ENCODE assay signal across 10 cellular contexts in the genomic region with DNA sequence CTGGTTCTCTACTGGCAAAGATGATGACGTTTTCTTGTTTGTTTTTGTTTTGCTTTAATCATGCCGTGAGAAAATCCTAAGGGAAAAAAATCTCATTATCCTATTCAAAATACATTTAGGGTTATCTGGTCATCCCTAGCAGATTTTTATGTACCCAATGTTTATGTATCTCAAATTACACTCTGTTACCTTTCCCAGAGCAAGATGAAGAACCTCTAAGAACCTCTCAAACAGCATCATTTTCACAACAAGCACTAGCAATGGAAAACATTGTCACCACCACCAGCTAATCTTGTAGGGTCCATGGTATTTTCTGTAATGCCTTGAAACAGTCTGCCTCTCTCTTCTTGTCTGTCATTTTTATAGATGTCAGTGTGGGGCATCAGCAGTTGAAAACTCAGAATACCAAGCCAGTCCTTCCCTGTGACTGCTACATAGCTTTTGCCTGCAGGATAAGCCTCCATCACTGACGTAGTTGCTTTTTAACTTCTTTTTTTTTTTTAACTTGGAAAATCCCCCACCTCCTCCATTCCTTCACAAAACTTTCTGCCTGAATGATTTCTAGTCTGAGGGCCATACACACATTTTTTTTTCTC. TPM values are rescaled to one million over a fixed set of nuclear protein-coding genes. Genes with fewer than 3 reads are reported as not detected.
DNase-seq lines count a peak whose midpoint lies in the region; ATAC-seq and TF ChIP-seq lines count a peak whose summit lies in the region.
"Had no signal": no experiment of that assay in that cellular context is flagged by ENCODE, and none has a peak within 500 bp of the region (broad histone marks: within the 10 kb centered on the region; RNA-seq: fewer than 3 reads in every experiment).

No MANE protein-coding gene starts in this region.

- TF ChIP-seq CTCF in smooth muscle cell (IDR thresholded peaks at IDR 0.05; ENCODE audit: borderline replicate concordance, insufficient read depth, poor library complexity, severe bottlenecking) (no peak), lower lobe of right lung (IDR thresholded peaks at IDR 0.05) (no peak)

- WGBS in smooth muscle cell (ENCODE audit: low lambda C conversion rate): 21% methylated on average over 3 of the region's 3 CpGs

- H3K79me2 ChIP-seq in smooth muscle cell (ENCODE audit: low read depth): peaks cover 3% of the 10 kb centered on the region

- H3K36me3 ChIP-seq in smooth muscle cell (ENCODE audit: low read depth) (no peaks in the 10 kb centered on the region), lower lobe of right lung (no peaks in the 10 kb centered on the region)

- H3K4me3 ChIP-seq in smooth muscle cell (peak overlapping the region; percentile 80), lower lobe of right lung (no peak overlapping the region)

- H3K27ac ChIP-seq in smooth muscle cell (ENCODE audit: low read depth): peak overlapping the region; percentile 100
- H3K27ac ChIP-seq in lower lobe of right lung: no peak overlapping the region

- H2AFZ ChIP-seq in smooth muscle cell (ENCODE audit: low read depth): no peak overlapping the region

- peaks cover 18% of the 10 kb centered on the region for H4K20me1 ChIP-seq in smooth muscle cell (ENCODE audit: low read depth)

- H3K4me2 ChIP-seq in smooth muscle cell: peak overlapping the region; percentile 97

- H3K9me3 ChIP-seq in smooth muscle cell (replicated peaks; ENCODE audit: low read depth) (no peaks in the 10 kb centered on the region), lower lobe of right lung (no peaks in the 10 kb centered on the region)

- peaks cover 12% of the 10 kb centered on the region for H3F3A ChIP-seq in smooth muscle cell (ENCODE audit: low read depth)

- peak in 2 of 3 experiments; percentile 46 to 58 for DNase-seq in NCI-H1417 (lab: John Stamatoyannopoulos, UW)
- no peak for DNase-seq in NCI-H1417 treated with DMSO at 0.1 percent for 48 hours (lab: John Stamatoyannopoulos, UW)
- peak; percentile 10 for DNase-seq in SHP77 treated with DMSO at 0.1 percent for 48 hours (lab: John Stamatoyannopoulos, UW)
- DNase-seq in globus pallidus (ENCODE audit: low spot score): peak; percentile 31
- no peak for DNase-seq in smooth muscle cell (lab: John Stamatoyannopoulos, UW; ENCODE audit: unreplicated experiment)
- DNase-seq in NCI-H2196 treated with DMSO at 0.1 percent for 48 hours (lab: John Stamatoyannopoulos, UW; ENCODE audit: unreplicated experiment): no peak
- no peak for DNase-seq in lower lobe of right lung
- DNase-seq in activated T-cell treated with anti-CD3 and anti-CD28 coated beads, Interleukin-2, amount 50 U/mL, for 1 hour: no peak
- DNase-seq: NCI-H345; stimulated activated CD4-positive, alpha-beta T cell treated with anti-CD3 and anti-CD28 coated beads, Interleukin-4, amount 100 ng/mL, for 4 hours had no signal

- intact Hi-C loops in lower lobe of right lung (cut with DNase I): no loop called here

- peak overlapping the region; percentile 98 for H3K9ac ChIP-seq in smooth muscle cell (ENCODE audit: low read depth)

- H3K4me1 ChIP-seq in smooth muscle cell (ENCODE audit: low read depth) (peaks cover 14% of the 10 kb centered on the region), lower lobe of right lung (peaks cover 8% of the 10 kb centered on the region)

- ATAC-seq in lower lobe of right lung: no peak

- H3K27me3 ChIP-seq in smooth muscle cell (ENCODE audit: low read depth): no peaks in the 10 kb centered on the region
- H3K27me3 ChIP-seq in lower lobe of right lung (ENCODE audit: low read depth): peaks cover 31% of the 10 kb centered on the region

RNA-seq across cellular contexts. Expression of gene SNAP25, which starts 2.4 kb away (rescaled TPM):
- total RNA-seq in smooth muscle cell (4.9 and 7.9 TPM in 2 replicates), lower lobe of right lung (0.65 TPM)
- 5.2 and 5.4 TPM in 2 replicates for polyA plus RNA-seq in smooth muscle cell

Comparison
In these comparisons a context has a peak if more than half of its experiments do, and no peak if none do; other contexts are left out.
1. DNase-seq: peak in NCI-H1417 (2 of 3), SHP77 treated with DMSO at 0.1 percent for 48 hours (single experiment) and globus pallidus (single experiment); none in NCI-H1417 treated with DMSO at 0.1 percent for 48 hours (single experiment), smooth muscle cell (single experiment), NCI-H2196 treated with DMSO at 0.1 percent for 48 hours (single experiment), lower lobe of right lung (single experiment) and activated T-cell treated with anti-CD3 and anti-CD28 coated beads, Interleukin-2, amount 50 U/mL, for 1 hour (single experiment).